Comparison of ENCODE assay signal across 9 cellular contexts in genomic region chr3:133540896-133541674, GRCh38. TPM values are rescaled to one million over a fixed set of nuclear protein-coding genes. Genes with fewer than 3 reads are reported as not detected.
DNase-seq lines count a peak whose midpoint lies in the region; ATAC-seq, FAIRE-seq and TF ChIP-seq lines count a peak whose summit lies in the region.
"Had no signal": no experiment of that assay in that cellular context is flagged by ENCODE, and none has a peak within 500 bp of the region (broad histone marks: within the 10 kb centered on the region; RNA-seq: fewer than 3 reads in every experiment).

No MANE protein-coding gene starts in this region.

- no peak overlapping the region for H3K4me2 ChIP-seq in mammary epithelial cell (ENCODE audit: insufficient read depth, low read depth, low read length)

- no peak overlapping the region for H3K4me3 Mint-ChIP-seq in CD14-positive monocyte

- H3K36me3 ChIP-seq in mammary epithelial cell (ENCODE audit: insufficient read depth, low read length) = no peaks in the 10 kb centered on the region
- no peaks in the 10 kb centered on the region for H3K36me3 ChIP-seq in small intestine (ENCODE audit: control insufficient read depth in 2 of 2, insufficient read depth in 2 of 2, low read length in 2 of 2)

- TF ChIP-seq CTCF in mammary epithelial cell (conservative IDR thresholded peaks at IDR 0.05 in 1 of 2, IDR thresholded peaks at IDR 0.05 in 1 of 2; ENCODE audit: extremely low read depth in 1 of 2, insufficient read depth in 1 of 2, low read depth in 1 of 2, low read length in 2 of 2) = no peak
- TF ChIP-seq CTCF in CD14-positive monocyte (IDR thresholded peaks at IDR 0.05) = no peak

- H3K4me3 ChIP-seq in mammary epithelial cell (replicated peaks in 1 of 3; ENCODE audit: insufficient read depth in 1 of 3, low read depth in 2 of 3, low read length in 3 of 3) = no peak overlapping the region
- H3K4me3 ChIP-seq in small intestine (ENCODE audit: low read depth in 1 of 2, low read length in 2 of 2) = no peak overlapping the region

- no peak for FAIRE-seq in small intestine (lab: Jason Lieb, UNC)

- DNase-seq in DMS 273 (lab: John Stamatoyannopoulos, UW; ENCODE audit: unreplicated experiment) = peak; percentile 63
- no peak for DNase-seq in DMS 273 treated with DMSO at 0.1 percent for 48 hours (lab: John Stamatoyannopoulos, UW)
- DNase-seq in HT1080 (ENCODE audit: low read depth) = peak; percentile 100
- DNase-seq in mammary epithelial cell = peak; percentile 83
- DNase-seq in small intestine = peak; percentile 94
- no peak for DNase-seq in middle frontal gyrus (ENCODE audit: extremely low spot score, low spot score)
- no peak for DNase-seq in CD14-positive monocyte (ENCODE audit: low spot score)
- no peak for DNase-seq in left ventricle myocardium superior

- peak overlapping the region; percentile 78 for H2AFZ ChIP-seq in mammary epithelial cell (ENCODE audit: low read depth, low read length)

- no peaks in the 10 kb centered on the region for H3K79me2 ChIP-seq in mammary epithelial cell (ENCODE audit: insufficient read depth, low read length)

- no TSS peak for BruUV-seq in mammary epithelial cell (replicated peaks; lab: Mats Ljungman, UMichigan)

- H3K4me1 Mint-ChIP-seq in CD14-positive monocyte = peaks cover 21% of the 10 kb centered on the region

- no peaks in the 10 kb centered on the region for H4K20me1 ChIP-seq in mammary epithelial cell (ENCODE audit: insufficient read depth, low read length)

- H3K9me3 ChIP-seq in mammary epithelial cell (replicated peaks; ENCODE audit: insufficient read depth, low read length) (no peaks in the 10 kb centered on the region), small intestine (ENCODE audit: control insufficient read depth, low read depth) (no peaks in the 10 kb centered on the region)

- in situ Hi-C loops in mammary epithelial cell (cut with MboI; ENCODE audit: low sequenced_read_pairs in 2 of 2) = no loop called here

- H3K27me3 ChIP-seq in mammary epithelial cell (ENCODE audit: insufficient read depth, low read length) = no peaks in the 10 kb centered on the region
- H3K27me3 ChIP-seq in small intestine (ENCODE audit: control insufficient read depth in 2 of 2, insufficient read depth in 2 of 2, low read length in 2 of 2) = no peaks in the 10 kb centered on the region

- WGBS in mammary epithelial cell (ENCODE audit: low coverage, missing lambda C conversion rate) = 30% methylated on average over 2 of the region's 2 CpGs
- 43 to 53% (median 49%) methylated on average over 2 of the region's 2 CpGs for WGBS in small intestine, 3 donors

- no peaks in the 10 kb centered on the region for H3K36me3 Mint-ChIP-seq in CD14-positive monocyte

- H3K27ac ChIP-seq in mammary epithelial cell (ENCODE audit: insufficient read depth, low read depth, low read length) = no peak overlapping the region
- H3K27ac ChIP-seq in small intestine (ENCODE audit: low read depth in 1 of 2, low read length in 1 of 2) = peak overlapping the region; percentile 50 to 64
- H3K27ac ChIP-seq: 22Rv1 had no signal

- CTCF ChIA-PET in mammary epithelial cell (lab: Charles Lee; ENCODE audit: low non-redundant PET) = interaction anchor here (0.6 kb wide), 1 partner anchor 23 kb away, joined by 3 read pairs; no protein-coding TSS in a partner anchor

- dilution Hi-C loops in mammary epithelial cell (cut with HindIII; ENCODE audit: low sequenced_read_pairs) = no loop called here

- ATAC-seq in left ventricle myocardium superior = no peak

- intact Hi-C loops in mammary epithelial cell (cut with micrococcal nuclease) = no loop called here
- intact Hi-C loops in CD14-positive monocyte (cut with micrococcal nuclease) = no loop called here
- intact Hi-C loops in left ventricle myocardium superior (cut with micrococcal nuclease) = no loop called here

- H3K27ac Mint-ChIP-seq in CD14-positive monocyte = peak overlapping the region in 3 of 7 donors; percentile 19 to 67 (median 65)

- peaks cover 0 to 15% (median 12%) of the 10 kb centered on the region in 7 donors for H3K9me3 Mint-ChIP-seq in CD14-positive monocyte

- peaks cover 0 to 6% (median 5%) of the 10 kb centered on the region in 3 donors for H3K27me3 Mint-ChIP-seq in CD14-positive monocyte (ENCODE audit: low read depth in 3 of 3)

- H3K9ac ChIP-seq in mammary epithelial cell (ENCODE audit: insufficient read depth, low read length) = no peak overlapping the region

- H3K4me1 ChIP-seq in mammary epithelial cell (ENCODE audit: insufficient read depth, low read length) (peaks cover 19% of the 10 kb centered on the region), small intestine (ENCODE audit: control insufficient read depth in 2 of 2, insufficient read depth in 1 of 2, low read depth in 1 of 2, low read length in 1 of 2) (peaks cover 0 to 7% of the 10 kb centered on the region in 2 donors)

RNA-seq across cellular contexts. Expression of gene CDV3, which starts 32.4 kb away (rescaled TPM):
- total RNA-seq in HT1080 (2014; rRNA removed; shearing (Covaris generic)) = 224 and 227 TPM in 2 replicates
- 187 and 235 TPM in 2 replicates for polyA plus RNA-seq in HT1080 (2015; cell fraction: cytosol; rRNA removed)
- 142 and 154 TPM in 2 replicates for polyA plus RNA-seq in HT1080 (2015; cell fraction: nucleus; rRNA removed)
- 100 to 1,000 TPM; 121 to 199 TPM for total RNA-seq in mammary epithelial cell
- polyA plus RNA-seq in mammary epithelial cell = 61.0 TPM
- 80.9 TPM for polyA minus RNA-seq in mammary epithelial cell
- polyA plus RNA-seq in small intestine = 10 to 100 TPM; 43.2 to 60.0 (median 59.0) TPM
- 10 to 100 TPM; 30.0 to 30.3 TPM for polyA plus RNA-seq in CD14-positive monocyte
- 159 TPM for total RNA-seq in left ventricle myocardium superior

Comparison
In these comparisons a context has a peak if more than half of its experiments do, and no peak if none do; other contexts are left out.
1. DNase-seq: peak in DMS 273 (single experiment), HT1080 (single experiment), mammary epithelial cell (single experiment) and small intestine (single experiment); none in DMS 273 treated with DMSO at 0.1 percent for 48 hours (single experiment), middle frontal gyrus (single experiment), CD14-positive monocyte (single experiment) and left ventricle myocardium superior (single experiment).